ENCODE assay signal across 17 cellular contexts in genomic region chr1:5601516-5601915, GRCh38.
"Had no signal": no experiment of that assay in that cellular context is flagged by ENCODE, and none has a peak within 500 bp of the region (broad histone marks: within the 10 kb centered on the region; RNA-seq: fewer than 3 reads in every experiment).

No MANE protein-coding gene starts in this region.

- DNase-seq: activated CD4-positive, alpha-beta T cell treated with anti-CD3 and anti-CD28 coated beads for 1 hour; activated CD4-positive, alpha-beta T cell treated with anti-CD3 and anti-CD28 coated beads, Interleukin-2, amount 50 U/mL, for 1 hour; activated CD8-positive, alpha-beta T cell treated with anti-CD3 and anti-CD28 coated beads, Interleukin-2, amount 10 ng/mL, durations not matched to agents 7 days and 5 days; activated naive CD4-positive, alpha-beta T cell treated with Interleukin-2 at 50 U/mL for 16 hours; activated naive CD8-positive, alpha-beta T cell treated with anti-CD3 and anti-CD28 coated beads for 36 hours; activated T-cell treated with anti-CD3 and anti-CD28 coated beads, Interleukin-2, amount 50 U/mL, for 48 hours; dorsolateral prefrontal cortex; hypothalamus; left ventricle myocardium superior; mucosa of descending colon; pancreas; right lobe of liver; stimulated activated CD4-positive, alpha-beta T cell treated with anti-CD3 and anti-CD28 coated beads, Interleukin-1b, Interleukin-23, amount 100 ng/mL, for 48 hours; T-helper 1 cell had no signal

- H3K4me3 ChIP-seq: dorsolateral prefrontal cortex, gastroesophageal sphincter, mucosa of descending colon, pancreas, right lobe of liver, skin epidermis had no signal

- H3K27me3 ChIP-seq: right lobe of liver had no signal

- H3K9me3 ChIP-seq: gastroesophageal sphincter, mucosa of descending colon, pancreas, right lobe of liver had no signal

- H3K27ac ChIP-seq: dorsolateral prefrontal cortex, gastroesophageal sphincter, pancreas, right lobe of liver, skin epidermis had no signal

- H3K36me3 ChIP-seq: gastroesophageal sphincter, pancreas, right lobe of liver had no signal

- ATAC-seq: activated CD8-positive, alpha-beta T cell treated with anti-CD3 and anti-CD28 coated beads, Interleukin-2, amount 10 ng/mL, durations not matched to agents 7 days and 5 days; gastroesophageal sphincter; left ventricle myocardium superior; mucosa of descending colon; pancreas; right lobe of liver; SK-N-SH treated with all-trans-retinoic acid at 6 μM for 48 hours had no signal
